Comparison of ENCODE assay signal across 27 cellular contexts in genomic region chr5:173228107-173228506, GRCh38. TPM values are rescaled to one million over a fixed set of nuclear protein-coding genes. Genes with fewer than 3 reads are reported as not detected.
"Had no signal": no experiment of that assay in that cellular context is flagged by ENCODE, and none has a peak within 500 bp of the region (broad histone marks: within the 10 kb centered on the region; RNA-seq: fewer than 3 reads in every experiment).

No MANE protein-coding gene starts in this region.

- ATAC-seq: activated T-cell treated with anti-CD3 and anti-CD28 coated beads, Interleukin-2, amount 50 U/mL, for 4 hours; Panc1 had no signal

- FAIRE-seq: astrocyte had no signal

- H3K27ac ChIP-seq: RWPE1 had no signal

- DNase-seq: activated B cell treated with CpG ODN at 0.5 μM for 24 hours; activated CD4-positive, alpha-beta memory T cell treated with anti-CD3 and anti-CD28 coated beads for 36 hours; activated CD4-positive, alpha-beta T cell treated with anti-CD3 and anti-CD28 coated beads for 1 hour; activated CD8-positive, alpha-beta memory T cell treated with anti-CD3 and anti-CD28 coated beads for 24 hours; activated gamma-delta T cell; activated T-cell treated with anti-CD3 and anti-CD28 coated beads, Interleukin-2, amount 50 U/mL, for 4 hours; amygdala; Karpas-422; MM.1S; NCI-H1105; NCI-H1436; NCI-H1694 treated with DMSO at 0.1 percent for 48 hours; NCI-H2029 treated with DMSO at 0.1 percent for 48 hours; NCI-H345; NCI-H510A; NCI-H526 treated with DMSO at 0.1 percent for 48 hours; NCI-H82; NK-92 treated with Interleukin-12 subunit alpha and Interleukin-12 subunit beta, amount 100 ng/mL, for 24 hours; OCI-M1; SHP77 treated with DMSO at 0.1 percent for 48 hours; T-helper 9 cell had no signal

RNA-seq across cellular contexts. Expression of gene NKX2-5, which starts 6.9 kb away (rescaled TPM):
- total RNA-seq: activated B cell treated with CpG ODN at 0.5 μM for 24 hours; activated CD4-positive, alpha-beta memory T cell treated with anti-CD3 and anti-CD28 coated beads for 36 hours; activated CD4-positive, alpha-beta T cell treated with anti-CD3 and anti-CD28 coated beads, Interleukin-2, amount 10 ng/mL, durations not matched to agents 24 days and 14 days; activated naive CD4-positive, alpha-beta T cell treated with anti-CD3 and anti-CD28 coated beads for 36 hours; activated T-cell treated with anti-CD3 and anti-CD28 coated beads, Interleukin-2, amount 50 U/mL, for 4 hours; SK-MEL-5 had no signal
